Comparison of ENCODE assay signal across 9 cellular contexts in genomic region chr12:121334513-121335343, GRCh38. TPM values are rescaled to one million over a fixed set of nuclear protein-coding genes. Genes with fewer than 3 reads are reported as not detected.
A peak's percentile ranks its signal among the peaks of the same experiment; 100 is the strongest.
DNase-seq lines count a peak whose midpoint lies in the region; TF ChIP-seq lines count a peak whose summit lies in the region.
"Had no signal": no experiment of that assay in that cellular context is flagged by ENCODE, and none has a peak within 500 bp of the region (broad histone marks: within the 10 kb centered on the region; RNA-seq: fewer than 3 reads in every experiment).

No MANE protein-coding gene starts in this region.

- CTCF ChIA-PET in CD8-positive, alpha-beta memory T cell (lab: Charles Lee) = interaction anchor here (0.7 to 6.3 kb wide), 13 partner anchors 9 to 120 kb away, joined by 3 to 41 read pairs (median 4); partner anchors contain the start of gene RNF34

- POLR2A ChIA-PET in CD8-positive, alpha-beta memory T cell (lab: Charles Lee) = interaction anchor here (0.6 kb wide), 1 partner anchor 144 kb away, joined by 7 read pairs; no protein-coding TSS in a partner anchor

- H3K4me3 Mint-ChIP-seq in CD8-positive, alpha-beta memory T cell = no peak overlapping the region
- H3K4me3 Mint-ChIP-seq: T-helper 1 cell treated with Interleukin-12 subunit alpha and Interleukin-12 subunit beta and Interleukin-4 antibody, amounts not matched to agents 30 μg/mL and 1 μg/mL, for 36 hours had no signal

- peak in 2 of 5 donors; percentile 44 to 46 for DNase-seq in CD8-positive, alpha-beta memory T cell
- DNase-seq in GM20000 (ENCODE audit: low spot score) (peak; percentile 60), NCI-H2196 (lab: John Stamatoyannopoulos, UW; ENCODE audit: unreplicated experiment) (peak; percentile 79), globus pallidus (ENCODE audit: low spot score) (peak; percentile 79), pons (ENCODE audit: low spot score) (peak; percentile 91), mesenteric fat pad (ENCODE audit: low spot score) (no peak)
- no peak for DNase-seq in stimulated activated CD4-positive, alpha-beta T cell treated with anti-CD3 and anti-CD28 coated beads, Interleukin-15, amount 100 ng/mL, for 24 hours

- H3K9me3 ChIP-seq in CD8-positive, alpha-beta memory T cell (ENCODE audit: low read length) = no peaks in the 10 kb centered on the region

- H3K36me3 Mint-ChIP-seq in CD8-positive, alpha-beta memory T cell = peaks cover 4 to 79% (median 22%) of the 10 kb centered on the region in 3 donors

- H3K27me3 Mint-ChIP-seq in CD8-positive, alpha-beta memory T cell = peaks cover 0 to 2% of the 10 kb centered on the region in 2 donors

- peaks cover 53% of the 10 kb centered on the region for H3K36me3 ChIP-seq in CD8-positive, alpha-beta memory T cell (ENCODE audit: insufficient read depth, low read length)

- no peak overlapping the region for H3K4me3 ChIP-seq in CD8-positive, alpha-beta memory T cell (ENCODE audit: low read length)

- peaks cover 4 to 5% (median 5%) of the 10 kb centered on the region in 3 donors for H3K4me1 Mint-ChIP-seq in CD8-positive, alpha-beta memory T cell

- peak overlapping the region in 6 of 8 donors; percentile 4 to 75 (median 58) for H3K27ac Mint-ChIP-seq in CD8-positive, alpha-beta memory T cell
- H3K27ac Mint-ChIP-seq: T-helper 1 cell treated with Interleukin-12 subunit alpha and Interleukin-12 subunit beta and Interleukin-4 antibody, amounts not matched to agents 30 μg/mL and 1 μg/mL, for 36 hours had no signal

- no peak overlapping the region for H3K27ac ChIP-seq in CD8-positive, alpha-beta memory T cell (ENCODE audit: low read depth, low read length)
- H3K27ac ChIP-seq in VCaP = peak overlapping the region; percentile 33

- TF ChIP-seq CTCF in GM20000 (IDR thresholded peaks at IDR 0.05; ENCODE audit: extremely low read depth, missing control alignments) = peak; percentile 74
- TF ChIP-seq CTCF in VCaP (conservative IDR thresholded peaks at IDR 0.05) = peak; percentile 96

- H3K4me1 ChIP-seq in CD8-positive, alpha-beta memory T cell (ENCODE audit: insufficient read depth, low read length) = peaks cover 4% of the 10 kb centered on the region

- no peaks in the 10 kb centered on the region for H3K27me3 ChIP-seq in CD8-positive, alpha-beta memory T cell (ENCODE audit: insufficient read depth, low read length, poor library complexity, severe bottlenecking)

- no peaks in the 10 kb centered on the region for H3K9me3 Mint-ChIP-seq in CD8-positive, alpha-beta memory T cell
- H3K9me3 Mint-ChIP-seq: T-helper 1 cell treated with Interleukin-12 subunit alpha and Interleukin-12 subunit beta and Interleukin-4 antibody, amounts not matched to agents 30 μg/mL and 1 μg/mL, for 36 hours had no signal

RNA-seq across cellular contexts. Expression of gene ANAPC5, which starts 17.5 kb away (rescaled TPM):
- 100 to 1,000 TPM; 133 TPM for total RNA-seq in CD8-positive, alpha-beta memory T cell
- 148 TPM for polyA plus RNA-seq in CD8-positive, alpha-beta memory T cell
- total RNA-seq in mesenteric fat pad = 80.9 TPM

RNA-seq across cellular contexts. Expression of gene CAMKK2, which starts 38.2 kb away (rescaled TPM):
- 10 to 100 TPM; 35.9 to 37.5 TPM for total RNA-seq in CD8-positive, alpha-beta memory T cell
- polyA plus RNA-seq in CD8-positive, alpha-beta memory T cell = 17.0 TPM
- total RNA-seq in mesenteric fat pad = 50.5 TPM

Comparison
In these comparisons a context has a peak if more than half of its experiments do, and no peak if none do; other contexts are left out.
1. DNase-seq: peak in GM20000 (single experiment), NCI-H2196 (single experiment), globus pallidus (single experiment) and pons (single experiment); none in mesenteric fat pad (single experiment) and stimulated activated CD4-positive, alpha-beta T cell treated with anti-CD3 and anti-CD28 coated beads, Interleukin-15, amount 100 ng/mL, for 24 hours (single experiment).